In the genomic region with DNA sequence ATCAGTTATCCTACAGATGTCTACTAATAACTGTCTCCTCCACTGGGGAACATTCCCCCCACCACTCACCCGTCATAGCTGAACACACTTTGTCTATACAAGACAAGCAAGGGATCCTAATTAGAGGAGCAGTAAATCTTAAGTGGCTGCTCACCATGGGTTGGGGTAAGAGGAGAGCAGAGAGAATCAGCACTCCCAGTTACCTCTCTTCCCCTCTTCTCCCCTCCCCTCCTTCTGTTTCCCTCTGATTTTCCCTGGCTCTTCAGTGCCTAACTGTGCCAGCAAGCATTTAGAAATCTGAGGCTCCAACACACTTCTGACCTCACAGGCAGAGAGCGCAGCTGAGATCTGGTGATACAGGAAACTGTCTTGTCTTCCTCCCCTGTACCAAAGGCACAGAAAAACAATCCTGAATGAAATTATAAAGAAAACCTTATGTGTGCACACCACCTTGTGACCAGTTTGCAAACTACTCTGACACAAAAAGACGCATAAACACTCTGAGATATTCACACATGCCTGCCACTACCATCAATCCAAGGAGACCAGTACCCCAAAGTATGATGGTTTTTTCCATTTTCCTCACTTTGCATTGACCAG, we compare ENCODE assay signal across 8 cellular contexts. TPM values are rescaled to one million over a fixed set of nuclear protein-coding genes. Genes with fewer than 3 reads are reported as not detected.
A peak's percentile ranks its signal among the peaks of the same experiment; 100 is the strongest.
DNase-seq lines count a peak whose midpoint lies in the region; ATAC-seq and TF ChIP-seq lines count a peak whose summit lies in the region.

No MANE protein-coding gene starts in this region.

- no peak overlapping the region for H3K4me3 ChIP-seq in AG04449 (ENCODE audit: low read depth, low read length)
- H3K4me3 ChIP-seq in epithelial cell of proximal tubule (ENCODE audit: low read depth, low read length), result no peak overlapping the region
- no peak overlapping the region for H3K4me3 ChIP-seq in right cardiac atrium (ENCODE audit: low read length)

- TF ChIP-seq CTCF in AG04449 (IDR thresholded peaks at IDR 0.05; ENCODE audit: insufficient read depth, low read length, missing control alignments), result peak; percentile 23
- peak; percentile 12 for TF ChIP-seq CTCF in epithelial cell of proximal tubule (conservative IDR thresholded peaks at IDR 0.05; ENCODE audit: low read depth, low read length)

- H3K4me1 ChIP-seq in right cardiac atrium (ENCODE audit: control insufficient read depth, insufficient read depth, low read length), result peaks cover 1% of the 10 kb centered on the region

- no peaks in the 10 kb centered on the region for H3K27me3 ChIP-seq in right cardiac atrium (ENCODE audit: control insufficient read depth, insufficient read depth)

- CTCF ChIA-PET in AG04449 (lab: Yijun Ruan, JAX), result interaction anchor here (1.0 to 1.8 kb wide), 3 partner anchors 8 to 128 kb away, joined by 3 to 7 read pairs (median 6); no protein-coding TSS in a partner anchor

- no peak overlapping the region for H3K27ac ChIP-seq in right cardiac atrium (ENCODE audit: low read length)

- POLR2A ChIA-PET in AG04449 (lab: Yijun Ruan, JAX), result no interaction called here

- intact Hi-C loops in right cardiac atrium (cut with DNase I), result no loop called here

- ATAC-seq in GM18909 (IDR thresholded peaks at IDR 0.05; ENCODE audit: poor library complexity, unreplicated experiment), result peak; percentile 42
- no peak for ATAC-seq in HG03097 (IDR thresholded peaks at IDR 0.05; ENCODE audit: low FRiP score, unreplicated experiment)
- ATAC-seq in right cardiac atrium, result no peak

- no peaks in the 10 kb centered on the region for H3K9me3 ChIP-seq in right cardiac atrium (ENCODE audit: control insufficient read depth, low read length)

- DNase-seq in AG04449 (ENCODE audit: low read depth, low spot score) (no peak), epithelial cell of proximal tubule (ENCODE audit: low read depth) (no peak), epidermal melanocyte (ENCODE audit: insufficient read length, low spot score) (no peak), GM19238 (ENCODE audit: insufficient read length, low spot score) (no peak), right cardiac atrium (no peak)

- WGBS in right cardiac atrium, result 41% methylated on average over 3 of the region's 3 CpGs

TF ChIP-seq in PFSK-1, 5 proteins besides CTCF, POLR2A, EP300 and RAD21:
- TF ChIP-seq POLR2AphosphoS5 (IDR thresholded peaks at IDR 0.05; ENCODE audit: low read depth, low read length), result no peak
- TF ChIP-seq FOXP2 (optimal IDR thresholded peaks at IDR 0.05; ENCODE audit: borderline replicate concordance, extremely low read depth, extremely low read length, insufficient read depth), result no peak
- peak; percentile 53; the same call in 1 of the 2 replicates for TF ChIP-seq SIN3A (IDR thresholded peaks at IDR 0.05; ENCODE audit: borderline replicate concordance, insufficient read depth, low read length)

RNA-seq across cellular contexts. Expression of a gene that starts 6.7 kb away (rescaled TPM):
- polyA plus RNA-seq in PFSK-1 (2012; ENCODE audit: insufficient read length, low read depth), result 47.9 TPM
- total RNA-seq in epithelial cell of proximal tubule (10.8 and 11.7 TPM in 2 replicates), right cardiac atrium (10 to 100 TPM; 12.7 to 18.7 (median 16.5) TPM)
- polyA plus RNA-seq in right cardiac atrium, result 10.5 TPM
